ENCODE assay signal across 16 cellular contexts in genomic region chr17:16046966-16047365, GRCh38.
"Had no signal": no experiment of that assay in that cellular context is flagged by ENCODE, and none has a peak within 500 bp of the region (broad histone marks: within the 10 kb centered on the region; RNA-seq: fewer than 3 reads in every experiment).

No MANE protein-coding gene starts in this region.

- H3K9me3 ChIP-seq: breast epithelium, gastroesophageal sphincter, tibial nerve, vagina had no signal

- H3K27me3 ChIP-seq: breast epithelium, gastroesophageal sphincter, tibial nerve, vagina had no signal

- H3K27ac Mint-ChIP-seq: endodermal cell; stimulated activated memory B cell treated with anti-CD40 and anti-IgM and Interleukin-4, amounts not matched to agents 10 μg/mL and 1 μg/mL and 100 μg/mL, for 72 hours had no signal

- H3K4me3 Mint-ChIP-seq: activated naive CD4-positive, alpha-beta T cell treated with anti-CD3 and anti-CD28 coated beads, Interleukin-2, amount 50 U/mL, for 24 hours; endodermal cell; naive B cell; stimulated activated memory B cell treated with anti-CD40 and anti-IgM and Interleukin-4, amounts not matched to agents 10 μg/mL and 1 μg/mL and 100 μg/mL, for 72 hours had no signal

- DNase-seq: activated CD8-positive, alpha-beta memory T cell treated with anti-CD3 and anti-CD28 coated beads, Interleukin-2, amount 50 U/mL, for 4 hours; anterior cingulate cortex; endodermal cell; naive B cell; stimulated activated CD4-positive, alpha-beta T cell treated with anti-CD3 and anti-CD28 coated beads, Interleukin-12 subunit alpha, Interleukin-12 subunit beta, amount 100 ng/mL, for 4 hours; substantia nigra; T-helper 9 cell had no signal

- H3K27ac ChIP-seq: breast epithelium, gastroesophageal sphincter, SK-N-MC, tibial nerve, vagina had no signal

- H3K9me3 Mint-ChIP-seq: activated naive CD4-positive, alpha-beta T cell treated with anti-CD3 and anti-CD28 coated beads, Interleukin-2, amount 50 U/mL, for 24 hours; naive B cell; stimulated activated memory B cell treated with anti-CD40 and anti-IgM and Interleukin-4, amounts not matched to agents 10 μg/mL and 1 μg/mL and 100 μg/mL, for 72 hours had no signal

- ATAC-seq: gastroesophageal sphincter; left lobe of liver; stimulated activated memory B cell treated with anti-CD40 and anti-IgM and Interleukin-4, amounts not matched to agents 10 μg/mL and 1 μg/mL and 100 μg/mL, for 72 hours had no signal

- H3K4me3 ChIP-seq: breast epithelium, gastroesophageal sphincter, SK-N-MC, tibial nerve, vagina had no signal

- FAIRE-seq: keratinocyte had no signal

- H3K4me1 ChIP-seq: breast epithelium, gastroesophageal sphincter, tibial nerve, vagina had no signal

- H3K27me3 Mint-ChIP-seq: activated naive CD4-positive, alpha-beta T cell treated with anti-CD3 and anti-CD28 coated beads, Interleukin-2, amount 50 U/mL, for 24 hours; naive B cell; stimulated activated memory B cell treated with anti-CD40 and anti-IgM and Interleukin-4, amounts not matched to agents 10 μg/mL and 1 μg/mL and 100 μg/mL, for 72 hours had no signal

- H3K4me1 Mint-ChIP-seq: stimulated activated memory B cell treated with anti-CD40 and anti-IgM and Interleukin-4, amounts not matched to agents 10 μg/mL and 1 μg/mL and 100 μg/mL, for 72 hours had no signal
